1 cellular context compared by ENCODE assay signal in genomic region chr7:141480953-141481352, GRCh38.
TF ChIP-seq lines count a peak whose summit lies in the region.

No MANE protein-coding gene starts in this region.

TF ChIP-seq in H1, 55 proteins besides CTCF, POLR2A, EP300 and RAD21 (continued from another document):
- no peak for TF ChIP-seq JUN (IDR thresholded peaks at IDR 0.05; ENCODE audit: low read depth, low read length)
- no peak for TF ChIP-seq ATF2 (IDR thresholded peaks at IDR 0.05; ENCODE audit: low read length)
- no peak for TF ChIP-seq PHF8 (conservative IDR thresholded peaks at IDR 0.05; ENCODE audit: low read depth, low read length)
- no peak for TF ChIP-seq BRCA1 (IDR thresholded peaks at IDR 0.05; ENCODE audit: low read depth, low read length)
- TF ChIP-seq SIRT6 (IDR thresholded peaks at IDR 0.05; ENCODE audit: low read length): no peak
